ENCODE assay signal across 1 cellular context in genomic region chr19:30028992-30029343, GRCh38.
TF ChIP-seq lines count a peak whose summit lies in the region.

No MANE protein-coding gene starts in this region.

TF ChIP-seq in HEK293, 187 proteins besides CTCF, POLR2A, EP300 and RAD21 (continued from another document):
- TF ChIP-seq, protein P1, sequence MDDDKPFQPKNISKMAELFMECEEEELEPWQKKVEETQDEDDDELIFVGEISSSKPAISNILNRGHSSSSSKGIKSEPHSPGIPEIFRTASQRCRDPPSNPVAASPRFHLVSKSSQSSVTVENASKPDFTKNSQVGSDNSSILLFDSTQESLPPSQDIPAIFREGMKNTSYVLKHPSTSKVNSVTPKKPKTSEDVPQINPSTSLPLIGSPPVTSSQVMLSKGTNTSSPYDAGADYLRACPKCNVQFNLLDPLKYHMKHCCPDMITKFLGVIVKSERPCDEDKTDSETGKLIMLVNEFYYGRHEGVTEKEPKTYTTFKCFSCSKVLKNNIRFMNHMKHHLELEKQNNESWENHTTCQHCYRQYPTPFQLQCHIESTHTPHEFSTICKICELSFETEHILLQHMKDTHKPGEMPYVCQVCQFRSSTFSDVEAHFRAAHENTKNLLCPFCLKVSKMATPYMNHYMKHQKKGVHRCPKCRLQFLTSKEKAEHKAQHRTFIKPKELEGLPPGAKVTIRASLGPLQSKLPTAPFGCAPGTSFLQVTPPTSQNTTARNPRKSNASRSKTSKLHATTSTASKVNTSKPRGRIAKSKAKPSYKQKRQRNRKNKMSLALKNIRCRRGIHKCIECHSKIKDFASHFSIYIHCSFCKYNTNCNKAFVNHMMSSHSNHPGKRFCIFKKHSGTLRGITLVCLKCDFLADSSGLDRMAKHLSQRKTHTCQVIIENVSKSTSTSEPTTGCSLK (tag by site-specific recombination; IDR thresholded peaks at IDR 0.05) = no peak
- TF ChIP-seq ZNF2 (tag by site-specific recombination; IDR thresholded peaks at IDR 0.05) (no peak), OVOL3 (tag by site-specific recombination; IDR thresholded peaks at IDR 0.05) (peak; percentile 9; the same call in 1 of the 2 replicates), ZNF146 (tag by site-specific recombination; IDR thresholded peaks at IDR 0.05) (no peak), ZNF184 (tag by site-specific recombination; IDR thresholded peaks at IDR 0.05) (no peak), TRIM28 (IDR thresholded peaks at IDR 0.05; ENCODE audit: borderline replicate concordance, low read length) (0 out of 2 replicates have a peak, but pooled peaks have one; percentile 45), ZNF664 (tag by site-specific recombination; IDR thresholded peaks at IDR 0.05) (peak; percentile 76; the same call in 1 of the 2 replicates), ZSCAN30 (tag by site-specific recombination; IDR thresholded peaks at IDR 0.05) (0 out of 2 replicates have a peak, but pooled peaks have one; percentile 6), ZNF24 (tag by site-specific recombination; IDR thresholded peaks at IDR 0.05) (no peak), PRDM4 (tag by site-specific recombination; IDR thresholded peaks at IDR 0.05) (no peak; the same call in 1 of the 2 replicates), PRDM10 (tag by site-specific recombination; IDR thresholded peaks at IDR 0.05) (no peak), ZNF791 (tag by site-specific recombination; IDR thresholded peaks at IDR 0.05) (peak; percentile 94), SETDB1 (IDR thresholded peaks at IDR 0.05; ENCODE audit: insufficient read length, low read length) (peak; percentile 65), ZNF302 (tag by site-specific recombination; IDR thresholded peaks at IDR 0.05; ENCODE audit: low read depth) (no peak), RBAK (tag by site-specific recombination; IDR thresholded peaks at IDR 0.05) (no peak)
